Comparison of ENCODE assay signal across 9 cellular contexts in the genomic region with DNA sequence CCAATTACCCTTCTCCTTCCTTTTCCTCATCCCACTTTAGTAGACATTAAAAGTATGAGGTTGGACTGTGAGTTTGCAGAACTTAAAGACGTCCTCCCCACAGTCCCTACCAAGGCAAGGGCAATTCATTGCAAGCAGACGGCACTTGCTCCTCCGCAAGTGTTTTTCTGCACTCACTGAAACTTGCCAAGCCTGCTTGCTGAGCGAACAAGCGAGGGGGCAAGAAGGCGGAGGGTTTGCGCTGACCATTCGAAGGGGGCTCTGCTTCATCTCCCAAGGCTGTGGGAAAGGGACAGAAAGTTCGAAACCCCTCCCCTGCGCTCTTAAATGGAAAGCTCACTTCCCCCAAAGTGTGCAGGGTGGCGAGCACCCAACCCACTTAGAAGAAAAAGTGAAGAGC. TPM values are rescaled to one million over a fixed set of nuclear protein-coding genes. Genes with fewer than 3 reads are reported as not detected.
DNase-seq lines count a peak whose midpoint lies in the region; FAIRE-seq and TF ChIP-seq lines count a peak whose summit lies in the region.
"Had no signal": no experiment of that assay in that cellular context is flagged by ENCODE, and none has a peak within 500 bp of the region (broad histone marks: within the 10 kb centered on the region; RNA-seq: fewer than 3 reads in every experiment).

No MANE protein-coding gene starts in this region.

- H3K27ac ChIP-seq in muscle layer of colon (ENCODE audit: low read depth, low read length) (peak overlapping the region; percentile 24), urinary bladder (ENCODE audit: low read depth) (no peak overlapping the region)

- H3K36me3 Mint-ChIP-seq in activated naive CD8-positive, alpha-beta T cell: no peaks in the 10 kb centered on the region
- H3K36me3 Mint-ChIP-seq in activated naive CD8-positive, alpha-beta T cell treated with anti-CD3 and anti-CD28 coated beads for 36 hours: no peaks in the 10 kb centered on the region
- H3K36me3 Mint-ChIP-seq in endothelial cell (ENCODE audit: low read depth, unreplicated experiment): no peaks in the 10 kb centered on the region

- TF ChIP-seq CTCF in endothelial cell (IDR thresholded peaks at IDR 0.05; ENCODE audit: unreplicated experiment): no peak

- no peaks in the 10 kb centered on the region for H3K9me3 Mint-ChIP-seq in activated naive CD8-positive, alpha-beta T cell (ENCODE audit: low read depth)
- H3K9me3 Mint-ChIP-seq in activated naive CD8-positive, alpha-beta T cell treated with anti-CD3 and anti-CD28 coated beads for 36 hours: no peaks in the 10 kb centered on the region
- H3K9me3 Mint-ChIP-seq in endothelial cell (ENCODE audit: unreplicated experiment): no peaks in the 10 kb centered on the region

- peaks cover 23% of the 10 kb centered on the region for H3K27me3 Mint-ChIP-seq in activated naive CD8-positive, alpha-beta T cell
- H3K27me3 Mint-ChIP-seq in activated naive CD8-positive, alpha-beta T cell treated with anti-CD3 and anti-CD28 coated beads for 36 hours: peaks cover 54% of the 10 kb centered on the region
- peaks cover 3% of the 10 kb centered on the region for H3K27me3 Mint-ChIP-seq in endothelial cell (ENCODE audit: unreplicated experiment)

- H3K4me3 Mint-ChIP-seq in activated naive CD8-positive, alpha-beta T cell: peak overlapping the region; percentile 81
- H3K4me3 Mint-ChIP-seq in activated naive CD8-positive, alpha-beta T cell treated with anti-CD3 and anti-CD28 coated beads for 36 hours: no peak overlapping the region
- peak overlapping the region; percentile 95 for H3K4me3 Mint-ChIP-seq in endothelial cell (ENCODE audit: unreplicated experiment)

- DNase-seq in activated naive CD8-positive, alpha-beta T cell treated with anti-CD3 and anti-CD28 coated beads for 36 hours: no peak
- DNase-seq in endothelial cell (ENCODE audit: low spot score): no peak
- DNase-seq in frontal cortex (ENCODE audit: low spot score in 2 of 2): no peak
- DNase-seq in SW480 (ENCODE audit: low spot score): no peak
- DNase-seq in KG1 (lab: John Stamatoyannopoulos, UW): no peak
- DNase-seq: AML-193 had no signal

- peak overlapping the region; percentile 53 for H3K9ac ChIP-seq in muscle layer of colon (ENCODE audit: low read length)

- no peaks in the 10 kb centered on the region for H3K9me3 ChIP-seq in muscle layer of colon (ENCODE audit: low read length)

- peaks cover 17% of the 10 kb centered on the region for H3K4me1 Mint-ChIP-seq in activated naive CD8-positive, alpha-beta T cell (ENCODE audit: low read depth)
- peaks cover 7% of the 10 kb centered on the region for H3K4me1 Mint-ChIP-seq in activated naive CD8-positive, alpha-beta T cell treated with anti-CD3 and anti-CD28 coated beads for 36 hours
- H3K4me1 Mint-ChIP-seq in endothelial cell (ENCODE audit: unreplicated experiment): peaks cover 33% of the 10 kb centered on the region

- H3K27me3 ChIP-seq in muscle layer of colon (ENCODE audit: control insufficient read depth in 1 of 2, insufficient read depth in 2 of 2, low read length in 2 of 2): peaks cover 4 to 8% of the 10 kb centered on the region in 2 donors

- no peak overlapping the region for H3K27ac Mint-ChIP-seq in activated naive CD8-positive, alpha-beta T cell
- H3K27ac Mint-ChIP-seq in activated naive CD8-positive, alpha-beta T cell treated with anti-CD3 and anti-CD28 coated beads for 36 hours: no peak overlapping the region
- H3K27ac Mint-ChIP-seq in endothelial cell (ENCODE audit: unreplicated experiment): no peak overlapping the region

- whole genome bisulfite sequencing in urinary bladder: 0% methylated on average over 11 of the region's 11 CpGs

- peak overlapping the region; percentile 13 to 67 for H3K4me3 ChIP-seq in muscle layer of colon (ENCODE audit: low read depth in 1 of 2, low read length in 2 of 2)
- H3K4me3 ChIP-seq in urinary bladder (ENCODE audit: low read depth, low read length): peak overlapping the region; percentile 45

- no peak for FAIRE-seq in frontal cortex (lab: Jason Lieb, UNC)

- H3K4me1 ChIP-seq in muscle layer of colon (ENCODE audit: insufficient read depth, low read length): peaks cover 11% of the 10 kb centered on the region
- no peaks in the 10 kb centered on the region for H3K4me1 ChIP-seq in urinary bladder (ENCODE audit: insufficient read depth)

- H3K36me3 ChIP-seq in muscle layer of colon (ENCODE audit: insufficient read depth, low read length) (no peaks in the 10 kb centered on the region), urinary bladder (ENCODE audit: insufficient read depth) (no peaks in the 10 kb centered on the region)

RNA-seq across cellular contexts. Expression of a gene that starts 1.5 kb away (rescaled TPM):
- total RNA-seq in activated naive CD8-positive, alpha-beta T cell treated with anti-CD3 and anti-CD28 coated beads for 36 hours: under 1 TPM; 0.28 to 0.70 TPM
- 61.8 TPM for total RNA-seq in endothelial cell (ENCODE audit: unreplicated experiment)
- 47.3 TPM for total RNA-seq in urinary bladder
- 12.0 TPM for polyA plus RNA-seq in urinary bladder
- 7.7 TPM for total RNA-seq in frontal cortex
